Comparison of ENCODE assay signal across 31 cellular contexts in the genomic region with DNA sequence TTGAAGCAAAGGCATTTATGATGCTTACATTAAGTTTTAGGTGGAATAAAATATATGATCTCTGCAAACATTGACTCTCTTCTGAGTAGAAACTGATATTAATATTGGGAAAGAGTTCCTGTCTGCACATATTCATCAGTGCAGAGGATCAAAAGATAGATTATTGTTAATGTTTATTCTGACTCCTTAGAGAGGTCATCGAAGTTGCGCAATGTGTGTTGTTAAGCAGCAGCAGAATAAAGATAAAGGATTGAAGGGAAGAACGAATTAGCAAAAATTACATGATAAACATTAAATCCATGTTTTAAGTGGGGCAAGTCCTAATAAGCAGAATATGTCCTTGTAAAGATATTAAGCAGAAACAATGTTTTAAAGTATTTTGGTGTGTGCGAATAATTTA.
"Had no signal": no experiment of that assay in that cellular context is flagged by ENCODE, and none has a peak within 500 bp of the region (broad histone marks: within the 10 kb centered on the region; RNA-seq: fewer than 3 reads in every experiment).

No MANE protein-coding gene starts in this region.

- H3K9me3 ChIP-seq: heart left ventricle, neutrophil, upper lobe of left lung, vagina had no signal

- H3K36me3 Mint-ChIP-seq: activated naive CD4-positive, alpha-beta T cell treated with anti-CD3 and anti-CD28 coated beads, Interleukin-2, amount 50 U/mL, for 72 hours; brain; mesothelial cell of epicardium; stimulated activated effector memory CD8-positive, alpha-beta T cell treated with anti-CD3 and anti-CD28 coated beads, Interleukin-12 subunit alpha, Interleukin-12 subunit beta, amount 100 ng/mL, for 72 hours had no signal

- H3K36me3 ChIP-seq: heart left ventricle, neutrophil, upper lobe of left lung, vagina had no signal

- H3K27ac Mint-ChIP-seq: activated naive CD4-positive, alpha-beta T cell treated with anti-CD3 and anti-CD28 coated beads, Interleukin-2, amount 50 U/mL, for 72 hours; activated T-cell treated with anti-CD3 and anti-CD28 coated beads, Interleukin-2, amount 50 U/mL, for 72 hours; brain; effector memory CD8-positive, alpha-beta T cell; nephron progenitor cell; progenitor cell of endocrine pancreas; stimulated activated effector memory CD8-positive, alpha-beta T cell treated with anti-CD3 and anti-CD28 coated beads, Interleukin-12 subunit alpha, Interleukin-12 subunit beta, amount 100 ng/mL, for 72 hours; stimulated activated naive CD8-positive, alpha-beta T cell treated with anti-CD3 and anti-CD28 coated beads, Interleukin-15, amount 100 ng/mL, for 72 hours; T-helper 1 cell treated with Interleukin-12 subunit alpha and Interleukin-12 subunit beta and Interleukin-4 antibody, amounts not matched to agents 30 μg/mL and 1 μg/mL, for 36 hours had no signal

- FAIRE-seq: TTC549 had no signal

- ATAC-seq: activated naive CD4-positive, alpha-beta T cell treated with anti-CD3 and anti-CD28 coated beads, Interleukin-2, amount 50 U/mL, for 72 hours; activated T-cell treated with anti-CD3 and anti-CD28 coated beads, Interleukin-2, amount 50 U/mL, for 72 hours; effector memory CD8-positive, alpha-beta T cell; esophagus mucosa; foreskin keratinocyte; heart left ventricle; sciatic nerve; stimulated activated effector memory CD8-positive, alpha-beta T cell treated with anti-CD3 and anti-CD28 coated beads, Interleukin-12 subunit alpha, Interleukin-12 subunit beta, amount 100 ng/mL, for 72 hours; stimulated activated naive CD8-positive, alpha-beta T cell treated with anti-CD3 and anti-CD28 coated beads, Interleukin-15, amount 100 ng/mL, for 72 hours had no signal

- H3K4me3 Mint-ChIP-seq: activated T-cell treated with anti-CD3 and anti-CD28 coated beads, Interleukin-2, amount 50 U/mL, for 72 hours; brain; effector memory CD8-positive, alpha-beta T cell; mesothelial cell of epicardium; naive B cell; nephron progenitor cell; stimulated activated effector memory CD8-positive, alpha-beta T cell treated with anti-CD3 and anti-CD28 coated beads, Interleukin-12 subunit alpha, Interleukin-12 subunit beta, amount 100 ng/mL, for 72 hours; stimulated activated naive CD8-positive, alpha-beta T cell treated with anti-CD3 and anti-CD28 coated beads, Interleukin-15, amount 100 ng/mL, for 72 hours; T-helper 1 cell treated with Interleukin-12 subunit alpha and Interleukin-12 subunit beta and Interleukin-4 antibody, amounts not matched to agents 30 μg/mL and 1 μg/mL, for 36 hours had no signal

- H3K27me3 ChIP-seq: foreskin keratinocyte, neutrophil, upper lobe of left lung, vagina had no signal

- H3K9me3 Mint-ChIP-seq: activated naive CD4-positive, alpha-beta T cell treated with anti-CD3 and anti-CD28 coated beads, Interleukin-2, amount 50 U/mL, for 72 hours; activated T-cell treated with anti-CD3 and anti-CD28 coated beads, Interleukin-2, amount 50 U/mL, for 72 hours; brain; effector memory CD8-positive, alpha-beta T cell; mesothelial cell of epicardium; naive B cell; nephron progenitor cell; stimulated activated effector memory CD8-positive, alpha-beta T cell treated with anti-CD3 and anti-CD28 coated beads, Interleukin-12 subunit alpha, Interleukin-12 subunit beta, amount 100 ng/mL, for 72 hours; stimulated activated naive CD8-positive, alpha-beta T cell treated with anti-CD3 and anti-CD28 coated beads, Interleukin-15, amount 100 ng/mL, for 72 hours; T-helper 1 cell treated with Interleukin-12 subunit alpha and Interleukin-12 subunit beta and Interleukin-4 antibody, amounts not matched to agents 30 μg/mL and 1 μg/mL, for 36 hours had no signal

- DNase-seq: activated CD4-positive, alpha-beta T cell treated with anti-CD3 and anti-CD28 coated beads for 4 hours; activated CD4-positive, alpha-beta T cell treated with anti-CD3 and anti-CD28 coated beads, Interleukin-2, amount 50 U/mL, for 4 hours; activated naive CD4-positive, alpha-beta T cell; activated T-cell treated with anti-CD3 and anti-CD28 coated beads for 4 hours; activated T-cell treated with anti-CD3 and anti-CD28 coated beads, Interleukin-2, amount 50 U/mL, for 72 hours; anterior cingulate cortex; cortex of kidney; effector memory CD8-positive, alpha-beta T cell; foreskin keratinocyte; heart left ventricle; naive B cell; nephron progenitor cell; stimulated activated CD4-positive, alpha-beta T cell treated with anti-CD3 and anti-CD28 coated beads, Interleukin-12 subunit alpha, Interleukin-12 subunit beta, amount 100 ng/mL, for 4 hours; stimulated activated CD4-positive, alpha-beta T cell treated with anti-CD3 and anti-CD28 coated beads, Interleukin-4, amount 100 ng/mL, for 1 hour; stimulated activated naive CD8-positive, alpha-beta T cell treated with anti-CD3 and anti-CD28 coated beads, Interleukin-15, amount 100 ng/mL, for 72 hours; substantia nigra; T-helper 9 cell; upper lobe of left lung had no signal

- H3K4me3 ChIP-seq: heart left ventricle, skin epidermis, upper lobe of left lung, vagina had no signal

- H3K4me1 Mint-ChIP-seq: brain; naive B cell; nephron progenitor cell; stimulated activated effector memory CD8-positive, alpha-beta T cell treated with anti-CD3 and anti-CD28 coated beads, Interleukin-12 subunit alpha, Interleukin-12 subunit beta, amount 100 ng/mL, for 72 hours; stimulated activated naive CD8-positive, alpha-beta T cell treated with anti-CD3 and anti-CD28 coated beads, Interleukin-15, amount 100 ng/mL, for 72 hours had no signal

- H3K27ac ChIP-seq: foreskin keratinocyte, heart left ventricle, neutrophil, skin epidermis, upper lobe of left lung, vagina, VCaP had no signal

- H3K4me1 ChIP-seq: foreskin keratinocyte, heart left ventricle, upper lobe of left lung, vagina had no signal

- H3K27me3 Mint-ChIP-seq: brain; stimulated activated naive CD8-positive, alpha-beta T cell treated with anti-CD3 and anti-CD28 coated beads, Interleukin-15, amount 100 ng/mL, for 72 hours had no signal
